Comparison of ENCODE assay signal across 27 cellular contexts in the genomic region with DNA sequence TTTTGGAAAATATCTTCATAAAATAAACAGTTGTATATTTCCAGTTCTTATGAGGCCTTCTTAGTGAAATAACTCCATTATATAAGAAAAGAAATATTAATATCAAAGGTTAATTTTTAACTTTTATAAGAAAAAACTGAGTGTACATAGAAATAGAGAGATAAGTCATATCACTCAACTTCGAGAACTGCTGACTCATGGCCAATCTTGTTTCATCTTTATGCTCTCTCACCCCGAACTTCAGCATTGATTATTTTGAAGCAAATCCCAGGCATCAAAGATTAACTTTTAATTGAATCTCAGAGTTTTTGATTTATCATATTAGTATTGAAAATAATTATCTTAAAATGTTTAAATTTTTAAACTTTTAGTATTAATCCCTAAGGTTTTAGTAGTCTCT.
"Had no signal": no experiment of that assay in that cellular context is flagged by ENCODE, and none has a peak within 500 bp of the region (broad histone marks: within the 10 kb centered on the region; RNA-seq: fewer than 3 reads in every experiment).

No MANE protein-coding gene starts in this region.

- DNase-seq: colonic mucosa; cortex of kidney; dermis blood vessel endothelial cell; dorsolateral prefrontal cortex; effector CD4-positive, alpha-beta T cell; effector CD8-positive, alpha-beta T cell; effector memory CD4-positive, alpha-beta T cell; effector memory CD8-positive, alpha-beta T cell; endodermal cell; erythroblast; esophagus squamous epithelium; foreskin fibroblast; foreskin keratinocyte; foreskin melanocyte; gastrocnemius medialis; glutamatergic neuron; head of caudate nucleus; heart left ventricle; heart right ventricle had no signal

- ATAC-seq: effector memory CD8-positive, alpha-beta T cell; esophagus mucosa; foreskin keratinocyte; gastrocnemius medialis; gastroesophageal sphincter; heart left ventricle; heart right ventricle had no signal

- H3K4me3 ChIP-seq: colonic mucosa, coronary artery, dorsolateral prefrontal cortex, esophagus muscularis mucosa, esophagus squamous epithelium, gastrocnemius medialis, gastroesophageal sphincter, heart left ventricle, heart right ventricle had no signal

- FAIRE-seq: colon, endometrium, endothelial cell of umbilical vein had no signal

- H3K36me3 ChIP-seq: colonic mucosa, esophagus muscularis mucosa, esophagus squamous epithelium, gastrocnemius medialis, gastroesophageal sphincter, heart left ventricle, heart right ventricle had no signal

- H3K27me3 ChIP-seq: colonic mucosa, dorsolateral prefrontal cortex, esophagus muscularis mucosa, esophagus squamous epithelium, foreskin keratinocyte, gastrocnemius medialis, gastroesophageal sphincter, heart left ventricle, heart right ventricle had no signal

- H3K27ac ChIP-seq: colonic mucosa, coronary artery, dorsolateral prefrontal cortex, epithelial cell of prostate, esophagus muscularis mucosa, esophagus squamous epithelium, foreskin keratinocyte, gastrocnemius medialis, gastroesophageal sphincter, heart left ventricle, heart right ventricle had no signal

- H3K4me1 ChIP-seq: colonic mucosa, esophagus muscularis mucosa, esophagus squamous epithelium, foreskin keratinocyte, gastrocnemius medialis, gastroesophageal sphincter, heart left ventricle, heart right ventricle had no signal

- H3K9me3 ChIP-seq: colonic mucosa, esophagus muscularis mucosa, esophagus squamous epithelium, gastrocnemius medialis had no signal
